1 cellular context compared by ENCODE assay signal in the genomic region with DNA sequence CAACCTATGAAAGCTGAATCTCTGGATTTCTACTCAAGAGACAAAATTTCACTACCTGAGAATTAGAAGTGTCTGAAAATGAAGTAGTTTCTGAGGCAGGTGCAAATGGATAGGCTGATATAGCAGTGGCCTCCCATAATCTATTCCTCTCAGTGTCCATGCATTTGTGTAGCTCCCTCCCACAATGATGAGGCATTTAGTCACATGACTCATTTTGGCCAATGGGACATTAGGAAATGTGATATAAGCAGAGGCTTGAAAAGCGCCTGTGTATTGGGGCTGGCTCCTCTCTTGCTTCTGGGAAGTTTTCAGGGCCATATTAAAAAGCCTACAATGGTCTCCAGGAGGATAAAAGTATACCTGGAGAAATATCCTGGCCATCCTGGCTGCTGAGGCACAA.
TF ChIP-seq lines count a peak whose summit lies in the region.

No MANE protein-coding gene starts in this region.

TF ChIP-seq in K562, 482 proteins besides CTCF, POLR2A, EP300 and RAD21 (continued from another document):
- TF ChIP-seq TAF1 (IDR thresholded peaks at IDR 0.05; ENCODE audit: control insufficient read depth, extremely low read depth, insufficient read depth, low read length, severe bottlenecking), result no peak
- no peak for TF ChIP-seq HMG20B (CRISPR knock-in tag; IDR thresholded peaks at IDR 0.05)
- TF ChIP-seq RFX7 (CRISPR knock-in tag; IDR thresholded peaks at IDR 0.05), result no peak
- no peak for TF ChIP-seq E2F3 (CRISPR knock-in tag; IDR thresholded peaks at IDR 0.05)
- no peak for TF ChIP-seq STAT5B (CRISPR knock-in tag; IDR thresholded peaks at IDR 0.05)
- TF ChIP-seq MTA3 (IDR thresholded peaks at IDR 0.05; ENCODE audit: borderline replicate concordance), result no peak
- TF ChIP-seq ZNF311 (CRISPR knock-in tag; IDR thresholded peaks at IDR 0.05), result no peak
- TF ChIP-seq, protein P1, sequence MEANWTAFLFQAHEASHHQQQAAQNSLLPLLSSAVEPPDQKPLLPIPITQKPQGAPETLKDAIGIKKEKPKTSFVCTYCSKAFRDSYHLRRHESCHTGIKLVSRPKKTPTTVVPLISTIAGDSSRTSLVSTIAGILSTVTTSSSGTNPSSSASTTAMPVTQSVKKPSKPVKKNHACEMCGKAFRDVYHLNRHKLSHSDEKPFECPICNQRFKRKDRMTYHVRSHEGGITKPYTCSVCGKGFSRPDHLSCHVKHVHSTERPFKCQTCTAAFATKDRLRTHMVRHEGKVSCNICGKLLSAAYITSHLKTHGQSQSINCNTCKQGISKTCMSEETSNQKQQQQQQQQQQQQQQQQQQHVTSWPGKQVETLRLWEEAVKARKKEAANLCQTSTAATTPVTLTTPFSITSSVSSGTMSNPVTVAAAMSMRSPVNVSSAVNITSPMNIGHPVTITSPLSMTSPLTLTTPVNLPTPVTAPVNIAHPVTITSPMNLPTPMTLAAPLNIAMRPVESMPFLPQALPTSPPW (CRISPR knock-in tag; IDR thresholded peaks at IDR 0.05), result no peak
- TF ChIP-seq, protein P2, sequence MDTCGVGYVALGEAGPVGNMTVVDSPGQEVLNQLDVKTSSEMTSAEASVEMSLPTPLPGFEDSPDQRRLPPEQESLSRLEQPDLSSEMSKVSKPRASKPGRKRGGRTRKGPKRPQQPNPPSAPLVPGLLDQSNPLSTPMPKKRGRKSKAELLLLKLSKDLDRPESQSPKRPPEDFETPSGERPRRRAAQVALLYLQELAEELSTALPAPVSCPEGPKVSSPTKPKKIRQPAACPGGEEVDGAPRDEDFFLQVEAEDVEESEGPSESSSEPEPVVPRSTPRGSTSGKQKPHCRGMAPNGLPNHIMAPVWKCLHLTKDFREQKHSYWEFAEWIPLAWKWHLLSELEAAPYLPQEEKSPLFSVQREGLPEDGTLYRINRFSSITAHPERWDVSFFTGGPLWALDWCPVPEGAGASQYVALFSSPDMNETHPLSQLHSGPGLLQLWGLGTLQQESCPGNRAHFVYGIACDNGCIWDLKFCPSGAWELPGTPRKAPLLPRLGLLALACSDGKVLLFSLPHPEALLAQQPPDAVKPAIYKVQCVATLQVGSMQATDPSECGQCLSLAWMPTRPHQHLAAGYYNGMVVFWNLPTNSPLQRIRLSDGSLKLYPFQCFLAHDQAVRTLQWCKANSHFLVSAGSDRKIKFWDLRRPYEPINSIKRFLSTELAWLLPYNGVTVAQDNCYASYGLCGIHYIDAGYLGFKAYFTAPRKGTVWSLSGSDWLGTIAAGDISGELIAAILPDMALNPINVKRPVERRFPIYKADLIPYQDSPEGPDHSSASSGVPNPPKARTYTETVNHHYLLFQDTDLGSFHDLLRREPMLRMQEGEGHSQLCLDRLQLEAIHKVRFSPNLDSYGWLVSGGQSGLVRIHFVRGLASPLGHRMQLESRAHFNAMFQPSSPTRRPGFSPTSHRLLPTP (IDR thresholded peaks at IDR 0.05; ENCODE audit: borderline replicate concordance, extremely low read depth, insufficient read length), result no peak
- TF ChIP-seq SAFB (IDR thresholded peaks at IDR 0.05; ENCODE audit: borderline replicate concordance, low read depth, low read length), result no peak
- no peak for TF ChIP-seq ARHGAP35 (IDR thresholded peaks at IDR 0.05; ENCODE audit: partially characterized antibody)
- TF ChIP-seq YBX1 (IDR thresholded peaks at IDR 0.05), result no peak
- no peak for TF ChIP-seq KDM2B (CRISPR knock-in tag; IDR thresholded peaks at IDR 0.05)
- TF ChIP-seq, protein P3, sequence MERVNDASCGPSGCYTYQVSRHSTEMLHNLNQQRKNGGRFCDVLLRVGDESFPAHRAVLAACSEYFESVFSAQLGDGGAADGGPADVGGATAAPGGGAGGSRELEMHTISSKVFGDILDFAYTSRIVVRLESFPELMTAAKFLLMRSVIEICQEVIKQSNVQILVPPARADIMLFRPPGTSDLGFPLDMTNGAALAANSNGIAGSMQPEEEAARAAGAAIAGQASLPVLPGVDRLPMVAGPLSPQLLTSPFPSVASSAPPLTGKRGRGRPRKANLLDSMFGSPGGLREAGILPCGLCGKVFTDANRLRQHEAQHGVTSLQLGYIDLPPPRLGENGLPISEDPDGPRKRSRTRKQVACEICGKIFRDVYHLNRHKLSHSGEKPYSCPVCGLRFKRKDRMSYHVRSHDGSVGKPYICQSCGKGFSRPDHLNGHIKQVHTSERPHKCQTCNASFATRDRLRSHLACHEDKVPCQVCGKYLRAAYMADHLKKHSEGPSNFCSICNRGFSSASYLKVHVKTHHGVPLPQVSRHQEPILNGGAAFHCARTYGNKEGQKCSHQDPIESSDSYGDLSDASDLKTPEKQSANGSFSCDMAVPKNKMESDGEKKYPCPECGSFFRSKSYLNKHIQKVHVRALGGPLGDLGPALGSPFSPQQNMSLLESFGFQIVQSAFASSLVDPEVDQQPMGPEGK (CRISPR knock-in tag; IDR thresholded peaks at IDR 0.05; ENCODE audit: borderline replicate concordance), result no peak
- TF ChIP-seq, protein P4, sequence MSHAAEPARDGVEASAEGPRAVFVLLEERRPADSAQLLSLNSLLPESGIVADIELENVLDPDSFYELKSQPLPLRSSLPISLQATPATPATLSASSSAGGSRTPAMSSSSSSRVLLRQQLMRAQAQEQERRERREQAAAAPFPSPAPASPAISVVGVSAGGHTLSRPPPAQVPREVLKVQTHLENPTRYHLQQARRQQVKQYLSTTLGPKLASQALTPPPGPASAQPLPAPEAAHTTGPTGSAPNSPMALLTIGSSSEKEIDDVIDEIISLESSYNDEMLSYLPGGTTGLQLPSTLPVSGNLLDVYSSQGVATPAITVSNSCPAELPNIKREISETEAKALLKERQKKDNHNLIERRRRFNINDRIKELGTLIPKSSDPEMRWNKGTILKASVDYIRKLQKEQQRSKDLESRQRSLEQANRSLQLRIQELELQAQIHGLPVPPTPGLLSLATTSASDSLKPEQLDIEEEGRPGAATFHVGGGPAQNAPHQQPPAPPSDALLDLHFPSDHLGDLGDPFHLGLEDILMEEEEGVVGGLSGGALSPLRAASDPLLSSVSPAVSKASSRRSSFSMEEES (CRISPR knock-in tag; IDR thresholded peaks at IDR 0.05), result peak; percentile 87
- TF ChIP-seq, protein P5, sequence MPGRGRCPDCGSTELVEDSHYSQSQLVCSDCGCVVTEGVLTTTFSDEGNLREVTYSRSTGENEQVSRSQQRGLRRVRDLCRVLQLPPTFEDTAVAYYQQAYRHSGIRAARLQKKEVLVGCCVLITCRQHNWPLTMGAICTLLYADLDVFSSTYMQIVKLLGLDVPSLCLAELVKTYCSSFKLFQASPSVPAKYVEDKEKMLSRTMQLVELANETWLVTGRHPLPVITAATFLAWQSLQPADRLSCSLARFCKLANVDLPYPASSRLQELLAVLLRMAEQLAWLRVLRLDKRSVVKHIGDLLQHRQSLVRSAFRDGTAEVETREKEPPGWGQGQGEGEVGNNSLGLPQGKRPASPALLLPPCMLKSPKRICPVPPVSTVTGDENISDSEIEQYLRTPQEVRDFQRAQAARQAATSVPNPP (IDR thresholded peaks at IDR 0.05; ENCODE audit: borderline replicate concordance, insufficient read depth, insufficient read length), result no peak
- TF ChIP-seq NFE2 (IDR thresholded peaks at IDR 0.05; ENCODE audit: low read depth), result peak; percentile 51
- no peak for TF ChIP-seq FOXP1 (CRISPR knock-in tag; IDR thresholded peaks at IDR 0.05)
- TF ChIP-seq, protein P6, sequence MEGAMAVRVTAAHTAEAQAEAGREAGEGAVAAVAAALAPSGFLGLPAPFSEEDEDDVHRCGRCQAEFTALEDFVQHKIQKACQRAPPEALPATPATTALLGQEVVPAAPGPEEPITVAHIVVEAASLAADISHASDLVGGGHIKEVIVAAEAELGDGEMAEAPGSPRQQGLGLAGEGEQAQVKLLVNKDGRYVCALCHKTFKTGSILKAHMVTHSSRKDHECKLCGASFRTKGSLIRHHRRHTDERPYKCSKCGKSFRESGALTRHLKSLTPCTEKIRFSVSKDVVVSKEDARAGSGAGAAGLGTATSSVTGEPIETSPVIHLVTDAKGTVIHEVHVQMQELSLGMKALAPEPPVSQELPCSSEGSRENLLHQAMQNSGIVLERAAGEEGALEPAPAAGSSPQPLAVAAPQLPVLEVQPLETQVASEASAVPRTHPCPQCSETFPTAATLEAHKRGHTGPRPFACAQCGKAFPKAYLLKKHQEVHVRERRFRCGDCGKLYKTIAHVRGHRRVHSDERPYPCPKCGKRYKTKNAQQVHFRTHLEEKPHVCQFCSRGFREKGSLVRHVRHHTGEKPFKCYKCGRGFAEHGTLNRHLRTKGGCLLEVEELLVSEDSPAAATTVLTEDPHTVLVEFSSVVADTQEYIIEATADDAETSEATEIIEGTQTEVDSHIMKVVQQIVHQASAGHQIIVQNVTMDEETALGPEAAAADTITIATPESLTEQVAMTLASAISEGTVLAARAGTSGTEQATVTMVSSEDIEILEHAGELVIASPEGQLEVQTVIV (CRISPR knock-in tag; IDR thresholded peaks at IDR 0.05; ENCODE audit: borderline replicate concordance), result no peak
- TF ChIP-seq TFAM (CRISPR knock-in tag; conservative IDR thresholded peaks at IDR 0.05), result no peak
- TF ChIP-seq XRCC4 (IDR thresholded peaks at IDR 0.05; ENCODE audit: extremely low read depth, insufficient read depth, insufficient read length), result no peak
- TF ChIP-seq C11orf30 (IDR thresholded peaks at IDR 0.05; ENCODE audit: low read depth), result no peak
